Comparison of ENCODE assay signal across 8 cellular contexts in genomic region chr4:124275-125081, GRCh38. TPM values are rescaled to one million over a fixed set of nuclear protein-coding genes. Genes with fewer than 3 reads are reported as not detected.
DNase-seq lines count a peak whose midpoint lies in the region; ATAC-seq and TF ChIP-seq lines count a peak whose summit lies in the region.

ZNF718 (plus strand) TSS chr4:124501; CDS start chr4:124671, 170 bp downstream.

- intact Hi-C loops in head of caudate nucleus (cut with DNase I) (no loop called here), ovary (cut with DNase I) (no loop called here), thyroid gland (cut with DNase I) (no loop called here)

- peaks cover 22% of the 10 kb centered on the region for H3K36me3 ChIP-seq in ES-I3 (ENCODE audit: insufficient read depth, low read length)
- peaks cover 10% of the 10 kb centered on the region for H3K36me3 ChIP-seq in H7 (replicated peaks; ENCODE audit: control insufficient read depth, insufficient read depth, low read length)
- H3K36me3 ChIP-seq in MM.1S (replicated peaks; ENCODE audit: insufficient read depth, low read length) = no peaks in the 10 kb centered on the region
- no peaks in the 10 kb centered on the region for H3K36me3 ChIP-seq in ovary
- no peaks in the 10 kb centered on the region for H3K36me3 ChIP-seq in thyroid gland

- peaks cover 7% of the 10 kb centered on the region for H3K79me2 ChIP-seq in MM.1S (ENCODE audit: low read length)

- ATAC-seq in activated naive CD8-positive, alpha-beta T cell treated with anti-CD3 and anti-CD28 coated beads, Interleukin-2, amount 10 ng/mL, durations not matched to agents 7 days and 5 days (ENCODE audit: low read depth) = peak; percentile 96

- TF ChIP-seq POLR2A in ovary (IDR thresholded peaks at IDR 0.05) = peak; percentile 65
- TF ChIP-seq POLR2A in thyroid gland (IDR thresholded peaks at IDR 0.05) = peak in 1 of 2 donors; percentile 86

- peak within 1 kb of the TSS; percentile 19; the same call in 1 of the 2 replicates for H3K4me2 ChIP-seq in MM.1S (ENCODE audit: low read depth, low read length)

- POLR2A ChIA-PET in activated naive CD8-positive, alpha-beta T cell treated with anti-CD3 and anti-CD28 coated beads, Interleukin-2, amount 10 ng/mL, durations not matched to agents 7 days and 5 days (lab: Charles Lee) = interaction anchor here (0.5 to 2.5 kb wide), 11 partner anchors 11 to 557 kb away, joined by 3 to 33 read pairs (median 4); partner anchors contain the start of gene ZNF595

- TF ChIP-seq CTCF in MM.1S (IDR thresholded peaks at IDR 0.05; ENCODE audit: low read length) (no peak), ovary (IDR thresholded peaks at IDR 0.05) (no peak), thyroid gland (IDR thresholded peaks at IDR 0.05) (no peak)

- H3K4me1 Mint-ChIP-seq in activated naive CD8-positive, alpha-beta T cell treated with anti-CD3 and anti-CD28 coated beads, Interleukin-2, amount 10 ng/mL, durations not matched to agents 7 days and 5 days = peaks cover 28% of the 10 kb centered on the region

- peaks cover 10% of the 10 kb centered on the region for H3K9me3 ChIP-seq in ES-I3 (ENCODE audit: control insufficient read depth, insufficient read depth, low read length)
- no peaks in the 10 kb centered on the region; the same call in 1 of the 2 replicates for H3K9me3 ChIP-seq in MM.1S (replicated peaks; ENCODE audit: insufficient read depth, low read length)
- H3K9me3 ChIP-seq in ovary = peaks cover 0 to 4% of the 10 kb centered on the region in 2 donors
- no peaks in the 10 kb centered on the region for H3K9me3 ChIP-seq in thyroid gland

- H3K27ac Mint-ChIP-seq in activated naive CD8-positive, alpha-beta T cell treated with anti-CD3 and anti-CD28 coated beads, Interleukin-2, amount 10 ng/mL, durations not matched to agents 7 days and 5 days = peak within 1 kb of the TSS; percentile 97

- 0 to 2% (median 1%) methylated on average over 43 to 44 of the region's 44 CpGs for WGBS in ovary, 3 donors
- 1 to 4% methylated on average over 35 to 43 of the region's 44 CpGs for WGBS in thyroid gland, 2 donors

- peak within 1 kb of the TSS; percentile 95 for H3K9ac ChIP-seq in ES-I3 (ENCODE audit: low read depth, low read length)
- peak within 1 kb of the TSS; percentile 55; the same call in 1 of the 2 replicates for H3K9ac ChIP-seq in MM.1S (ENCODE audit: low read length)

- no peak for TF ChIP-seq EP300 in ovary (IDR thresholded peaks at IDR 0.05)

- H3K27ac ChIP-seq in MM.1S (ENCODE audit: low read length) = peak within 1 kb of the TSS; percentile 53; the same call in 1 of the 2 replicates
- peak within 1 kb of the TSS; percentile 55 to 75 for H3K27ac ChIP-seq in ovary
- peak within 1 kb of the TSS; percentile 65 to 92 (median 78) for H3K27ac ChIP-seq in thyroid gland

- peak within 1 kb of the TSS; percentile 90 for H3K4me3 ChIP-seq in H7 (ENCODE audit: insufficient read depth, low read depth, low read length)
- H3K4me3 ChIP-seq in MM.1S (ENCODE audit: low read length) = peak within 1 kb of the TSS; percentile 62
- H3K4me3 ChIP-seq in ovary = peak within 1 kb of the TSS; percentile 82
- peak within 1 kb of the TSS; percentile 49 to 88 (median 86) for H3K4me3 ChIP-seq in thyroid gland (replicated peaks in 1 of 3)

- peak; percentile 91 for DNase-seq in H7
- DNase-seq in MM.1S = peak; percentile 69
- peak; percentile 87 for DNase-seq in SKM-1 treated with dmso at 0.1 percent for 144 hours (lab: John Stamatoyannopoulos, UW; ENCODE audit: unreplicated experiment)
- DNase-seq in activated naive CD8-positive, alpha-beta T cell treated with anti-CD3 and anti-CD28 coated beads, Interleukin-2, amount 10 ng/mL, durations not matched to agents 7 days and 5 days = peak; percentile 85
- peak; percentile 88 to 99 (median 96) for DNase-seq in head of caudate nucleus
- DNase-seq in ovary = peak; percentile 90 to 94 (median 92)
- DNase-seq in thyroid gland = peak; percentile 95

- peak within 1 kb of the TSS; percentile 27; the same call in 1 of the 2 replicates for H2AFZ ChIP-seq in MM.1S (ENCODE audit: low read length)

- no peaks in the 10 kb centered on the region for H4K20me1 ChIP-seq in MM.1S (ENCODE audit: insufficient read depth, low read length)

- H3K4me3 Mint-ChIP-seq in activated naive CD8-positive, alpha-beta T cell treated with anti-CD3 and anti-CD28 coated beads, Interleukin-2, amount 10 ng/mL, durations not matched to agents 7 days and 5 days = peak within 1 kb of the TSS; percentile 99

- H3K27me3 Mint-ChIP-seq in activated naive CD8-positive, alpha-beta T cell treated with anti-CD3 and anti-CD28 coated beads, Interleukin-2, amount 10 ng/mL, durations not matched to agents 7 days and 5 days = no peaks in the 10 kb centered on the region

- H3K36me3 Mint-ChIP-seq in activated naive CD8-positive, alpha-beta T cell treated with anti-CD3 and anti-CD28 coated beads, Interleukin-2, amount 10 ng/mL, durations not matched to agents 7 days and 5 days = peaks cover 69% of the 10 kb centered on the region

- no peaks in the 10 kb centered on the region for H3K9me2 ChIP-seq in MM.1S (replicated peaks; ENCODE audit: insufficient read depth, low read length)

- H3F3A ChIP-seq in MM.1S (ENCODE audit: insufficient read depth, low read length) = no peaks in the 10 kb centered on the region

- H3K27me3 ChIP-seq in H7 (ENCODE audit: control insufficient read depth, insufficient read depth, low read length) (no peaks in the 10 kb centered on the region), MM.1S (replicated peaks; ENCODE audit: insufficient read depth, low read length) (no peaks in the 10 kb centered on the region), ovary (no peaks in the 10 kb centered on the region), thyroid gland (no peaks in the 10 kb centered on the region)

- H3K4me1 ChIP-seq in ES-I3 (ENCODE audit: insufficient read depth, low read length) (no peaks in the 10 kb centered on the region), MM.1S (ENCODE audit: low read length) (no peaks in the 10 kb centered on the region), ovary (ENCODE audit: insufficient read depth) (peaks cover 9% of the 10 kb centered on the region), thyroid gland (peaks cover 10% of the 10 kb centered on the region in 2 donors)

- peaks cover 29% of the 10 kb centered on the region for H3K9me3 Mint-ChIP-seq in activated naive CD8-positive, alpha-beta T cell treated with anti-CD3 and anti-CD28 coated beads, Interleukin-2, amount 10 ng/mL, durations not matched to agents 7 days and 5 days

RNA-seq across cellular contexts. Expression of gene ZNF718, which starts in this region (rescaled TPM):
- 12.3 and 13.8 TPM in 2 replicates for total RNA-seq in H7 (2014; rRNA removed; shearing (Covaris generic))
- total RNA-seq in activated naive CD8-positive, alpha-beta T cell treated with anti-CD3 and anti-CD28 coated beads, Interleukin-2, amount 10 ng/mL, durations not matched to agents 7 days and 5 days = 10 to 100 TPM; 20.8 to 21.6 TPM
- total RNA-seq in ovary (10 to 100 TPM in 2 of 7 donors, 1 to 10 TPM in 5; 4.8 to 12.4 (median 7.7) TPM), thyroid gland (10 to 100 TPM; 13.7 to 30.4 (median 23.4) TPM)
- polyA plus RNA-seq in ovary = 1 to 10 TPM; 2.5 to 2.8 TPM

Comparison
In these comparisons a context has a peak if more than half of its experiments do, and no peak if none do; other contexts are left out.
1. Peak in every context shown above with its lines: DNase-seq, ATAC-seq, H3K4me3 ChIP-seq and H3K27ac ChIP-seq.